Comparison of ENCODE assay signal across 14 cellular contexts in the genomic region with DNA sequence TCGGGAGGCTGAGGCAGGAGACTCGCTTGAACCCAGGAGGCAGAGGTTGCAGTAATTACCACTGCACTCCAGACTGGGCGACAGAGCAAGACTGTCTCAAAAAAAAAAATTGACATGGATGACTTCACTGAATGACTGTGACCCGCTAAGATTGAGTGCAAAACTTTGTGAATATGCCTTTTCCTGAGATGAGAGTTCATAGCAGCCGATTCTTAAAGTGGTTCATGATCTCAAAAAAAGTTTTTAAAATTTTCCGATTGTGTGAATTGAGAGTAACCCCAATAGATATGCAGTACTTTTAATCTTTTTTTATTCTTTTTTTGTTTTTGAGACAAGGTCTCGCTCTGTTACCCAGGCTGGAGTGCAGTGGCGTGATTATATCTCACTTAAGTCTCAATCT. TPM values are rescaled to one million over a fixed set of nuclear protein-coding genes. Genes with fewer than 3 reads are reported as not detected.
DNase-seq lines count a peak whose midpoint lies in the region; ATAC-seq and TF ChIP-seq lines count a peak whose summit lies in the region.
"Had no signal": no experiment of that assay in that cellular context is flagged by ENCODE, and none has a peak within 500 bp of the region (broad histone marks: within the 10 kb centered on the region; RNA-seq: fewer than 3 reads in every experiment).

No MANE protein-coding gene starts in this region.

- no peak for TF ChIP-seq RAD21 in neural cell (conservative IDR thresholded peaks at IDR 0.05)

- no peaks in the 10 kb centered on the region for H3K9me2 ChIP-seq in GM23338 (ENCODE audit: insufficient read depth)
- no peaks in the 10 kb centered on the region for H3K9me2 ChIP-seq in neural cell (ENCODE audit: insufficient read depth, low read length)

- H3K9ac ChIP-seq in neural cell (ENCODE audit: low read length) = no peak overlapping the region

- H3K27ac Mint-ChIP-seq in activated CD4-positive, alpha-beta T cell treated with anti-CD3 and anti-CD28 coated beads, Interleukin-2, amount 10 ng/mL, durations not matched to agents 24 days and 14 days = peak overlapping the region; percentile 29
- H3K27ac Mint-ChIP-seq in GM23338 = no peak overlapping the region
- peak overlapping the region; percentile 12 for H3K27ac Mint-ChIP-seq in activated naive CD8-positive, alpha-beta T cell treated with anti-CD3 and anti-CD28 coated beads for 36 hours

- H3K79me2 ChIP-seq in GM23338 (replicated peaks; ENCODE audit: insufficient read depth) = no peaks in the 10 kb centered on the region
- H3K79me2 ChIP-seq in neural cell (replicated peaks; ENCODE audit: insufficient read depth, low read length) = peaks cover 7% of the 10 kb centered on the region

- no peaks in the 10 kb centered on the region for H4K20me1 ChIP-seq in GM23338 (replicated peaks; ENCODE audit: insufficient read depth)
- H4K20me1 ChIP-seq in neural cell (ENCODE audit: insufficient read depth) = no peaks in the 10 kb centered on the region

- no peak for TF ChIP-seq EP300 in neural cell (conservative IDR thresholded peaks at IDR 0.05; ENCODE audit: poor library complexity, severe bottlenecking)

- H3K4me2 ChIP-seq in GM23338 (no peak overlapping the region), neural cell (ENCODE audit: low read length) (no peak overlapping the region)

- no peak overlapping the region for H3K27ac ChIP-seq in GM23338 (ENCODE audit: low read depth)
- H3K27ac ChIP-seq in neural cell (ENCODE audit: low read length) = no peak overlapping the region
- H3K27ac ChIP-seq: coronary artery had no signal

- H3K36me3 Mint-ChIP-seq in activated CD4-positive, alpha-beta T cell treated with anti-CD3 and anti-CD28 coated beads, Interleukin-2, amount 10 ng/mL, durations not matched to agents 24 days and 14 days (ENCODE audit: low read depth) = no peaks in the 10 kb centered on the region
- no peaks in the 10 kb centered on the region for H3K36me3 Mint-ChIP-seq in GM23338 (ENCODE audit: low read depth)
- peaks cover 2% of the 10 kb centered on the region for H3K36me3 Mint-ChIP-seq in activated naive CD8-positive, alpha-beta T cell treated with anti-CD3 and anti-CD28 coated beads for 36 hours

- H3F3A ChIP-seq in GM23338 (replicated peaks; ENCODE audit: low read depth) = no peaks in the 10 kb centered on the region
- no peaks in the 10 kb centered on the region for H3F3A ChIP-seq in neural cell (ENCODE audit: insufficient read depth, low read length, poor library complexity, severe bottlenecking)

- intact Hi-C loops in activated CD4-positive, alpha-beta T cell treated with anti-CD3 and anti-CD28 coated beads, Interleukin-2, amount 10 ng/mL, durations not matched to agents 24 days and 14 days (cut with micrococcal nuclease) = no loop called here

- H3K9me3 Mint-ChIP-seq in activated CD4-positive, alpha-beta T cell treated with anti-CD3 and anti-CD28 coated beads, Interleukin-2, amount 10 ng/mL, durations not matched to agents 24 days and 14 days = no peaks in the 10 kb centered on the region
- no peaks in the 10 kb centered on the region for H3K9me3 Mint-ChIP-seq in GM23338
- no peaks in the 10 kb centered on the region for H3K9me3 Mint-ChIP-seq in activated naive CD8-positive, alpha-beta T cell treated with anti-CD3 and anti-CD28 coated beads for 36 hours

- no peaks in the 10 kb centered on the region for H3K27me3 ChIP-seq in GM23338 (ENCODE audit: insufficient read depth)
- H3K27me3 ChIP-seq in neural cell (ENCODE audit: insufficient read depth, low read depth, low read length) = no peaks in the 10 kb centered on the region
- H3K27me3 ChIP-seq: testis had no signal

- H3K4me1 Mint-ChIP-seq in activated CD4-positive, alpha-beta T cell treated with anti-CD3 and anti-CD28 coated beads, Interleukin-2, amount 10 ng/mL, durations not matched to agents 24 days and 14 days = peaks cover 15% of the 10 kb centered on the region
- H3K4me1 Mint-ChIP-seq in GM23338 = peaks cover 11% of the 10 kb centered on the region; the same call in 2 of the 3 replicates
- peaks cover 23% of the 10 kb centered on the region for H3K4me1 Mint-ChIP-seq in activated naive CD8-positive, alpha-beta T cell treated with anti-CD3 and anti-CD28 coated beads for 36 hours

- TF ChIP-seq CTCF in GM23338 (conservative IDR thresholded peaks at IDR 0.05; ENCODE audit: low read depth in 2 of 2) = no peak
- no peak for TF ChIP-seq CTCF in neural cell (IDR thresholded peaks at IDR 0.05; ENCODE audit: poor library complexity, severe bottlenecking)

- peak overlapping the region; percentile 49 for H3K4me3 Mint-ChIP-seq in activated CD4-positive, alpha-beta T cell treated with anti-CD3 and anti-CD28 coated beads, Interleukin-2, amount 10 ng/mL, durations not matched to agents 24 days and 14 days
- H3K4me3 Mint-ChIP-seq in GM23338 = peak overlapping the region; percentile 83; the same call in 2 of the 3 replicates
- H3K4me3 Mint-ChIP-seq in activated naive CD8-positive, alpha-beta T cell treated with anti-CD3 and anti-CD28 coated beads for 36 hours = peak overlapping the region; percentile 53

- no peak for DNase-seq in activated CD4-positive, alpha-beta T cell treated with anti-CD3 and anti-CD28 coated beads, Interleukin-2, amount 10 ng/mL, durations not matched to agents 24 days and 14 days
- DNase-seq in activated CD4-positive, alpha-beta T cell treated with anti-CD3 and anti-CD28 coated beads, Interleukin-2, amount 50 U/mL, for 1 hour = no peak
- DNase-seq in GM23338 (ENCODE audit: low spot score) (no peak), islet precursor cell (no peak)
- DNase-seq in activated naive CD8-positive, alpha-beta T cell treated with anti-CD3 and anti-CD28 coated beads for 36 hours = no peak
- DNase-seq: amniotic stem cell, COR-L47, NCI-H146, NCI-H510A, testis had no signal

- H3K4me3 ChIP-seq in GM23338 (no peak overlapping the region), neural cell (ENCODE audit: low read length) (peak overlapping the region; percentile 80)

- H3K4me1 ChIP-seq in GM23338 (ENCODE audit: insufficient read depth) = peaks cover 4% of the 10 kb centered on the region

- ATAC-seq in GM23338 = no peak
- ATAC-seq in HG03097 (IDR thresholded peaks at IDR 0.05; ENCODE audit: low FRiP score, unreplicated experiment) = no peak
- ATAC-seq in HG03039 (IDR thresholded peaks at IDR 0.05; ENCODE audit: unreplicated experiment) = no peak

- H3K36me3 ChIP-seq in GM23338 (ENCODE audit: insufficient read depth) = no peaks in the 10 kb centered on the region
- H3K36me3 ChIP-seq in neural cell (ENCODE audit: insufficient read depth, low read length) = no peaks in the 10 kb centered on the region

- H3K9me3 ChIP-seq in neural cell (ENCODE audit: low read length) = no peaks in the 10 kb centered on the region
- H3K9me3 ChIP-seq: testis had no signal

- no peaks in the 10 kb centered on the region for H3K27me3 Mint-ChIP-seq in activated CD4-positive, alpha-beta T cell treated with anti-CD3 and anti-CD28 coated beads, Interleukin-2, amount 10 ng/mL, durations not matched to agents 24 days and 14 days
- H3K27me3 Mint-ChIP-seq in GM23338 (ENCODE audit: insufficient read depth, low read depth, poor library complexity) = peaks cover 4% of the 10 kb centered on the region
- no peaks in the 10 kb centered on the region for H3K27me3 Mint-ChIP-seq in activated naive CD8-positive, alpha-beta T cell treated with anti-CD3 and anti-CD28 coated beads for 36 hours

- H2AFZ ChIP-seq in GM23338 (no peak overlapping the region), neural cell (ENCODE audit: low read depth, low read length) (no peak overlapping the region)

TF ChIP-seq in GM23338, 12 proteins besides CTCF, POLR2A, EP300 and RAD21 (continues in another document):
- TF ChIP-seq EZH2 (IDR thresholded peaks at IDR 0.05; ENCODE audit: low read depth, unreplicated experiment) = no peak

TF ChIP-seq in neural cell, 6 proteins besides CTCF, POLR2A, EP300 and RAD21 (continues in another document):
- TF ChIP-seq EZH2 (IDR thresholded peaks at IDR 0.05; ENCODE audit: borderline replicate concordance, insufficient read depth, low read length, poor library complexity, severe bottlenecking) (no peak), SMC3 (conservative IDR thresholded peaks at IDR 0.05; ENCODE audit: poor library complexity) (no peak), TAF1 (IDR thresholded peaks at IDR 0.05; ENCODE audit: low read depth) (no peak), MXI1 (conservative IDR thresholded peaks at IDR 0.05; ENCODE audit: poor library complexity, severe bottlenecking) (no peak)

RNA-seq across cellular contexts. Expression of gene TCTN1, which starts 1.2 kb away (rescaled TPM):
- 11.7 and 15.4 TPM in 2 replicates for total RNA-seq in activated CD4-positive, alpha-beta T cell treated with anti-CD3 and anti-CD28 coated beads, Interleukin-2, amount 10 ng/mL, durations not matched to agents 24 days and 14 days
- total RNA-seq in GM23338 (2014; rRNA removed; shearing (Covaris generic)) = 12.4 and 14.8 TPM in 2 replicates
- polyA plus RNA-seq in GM23338 (2016; fragmentation: Nextera tagmentation; extraction: Ambion mirVana) = 10.5 and 10.6 TPM in 2 replicates
- 10 to 100 TPM; 11.0 to 13.6 TPM for total RNA-seq in activated naive CD8-positive, alpha-beta T cell treated with anti-CD3 and anti-CD28 coated beads for 36 hours
- 58.3 and 63.2 TPM in 2 replicates for polyA plus RNA-seq in neural cell
- 36.3 and 48.5 TPM in 2 replicates for polyA minus RNA-seq in neural cell

RNA-seq across cellular contexts. Expression of gene PPTC7, which starts 32.1 kb away (rescaled TPM):
- total RNA-seq in activated CD4-positive, alpha-beta T cell treated with anti-CD3 and anti-CD28 coated beads, Interleukin-2, amount 10 ng/mL, durations not matched to agents 24 days and 14 days = 57.9 and 58.4 TPM in 2 replicates
- total RNA-seq in GM23338 (2014; rRNA removed; shearing (Covaris generic)) = 17.5 and 22.3 TPM in 2 replicates
- polyA plus RNA-seq in GM23338 (2016; fragmentation: Nextera tagmentation; extraction: Ambion mirVana) = 5.2 and 7.5 TPM in 2 replicates
- total RNA-seq in activated naive CD8-positive, alpha-beta T cell treated with anti-CD3 and anti-CD28 coated beads for 36 hours = 10 to 100 TPM; 46.2 to 48.3 TPM
- polyA plus RNA-seq in neural cell = 7.1 and 7.2 TPM in 2 replicates
- 17.3 and 20.0 TPM in 2 replicates for polyA minus RNA-seq in neural cell
